19 cellular contexts compared by ENCODE assay signal in the genomic region with DNA sequence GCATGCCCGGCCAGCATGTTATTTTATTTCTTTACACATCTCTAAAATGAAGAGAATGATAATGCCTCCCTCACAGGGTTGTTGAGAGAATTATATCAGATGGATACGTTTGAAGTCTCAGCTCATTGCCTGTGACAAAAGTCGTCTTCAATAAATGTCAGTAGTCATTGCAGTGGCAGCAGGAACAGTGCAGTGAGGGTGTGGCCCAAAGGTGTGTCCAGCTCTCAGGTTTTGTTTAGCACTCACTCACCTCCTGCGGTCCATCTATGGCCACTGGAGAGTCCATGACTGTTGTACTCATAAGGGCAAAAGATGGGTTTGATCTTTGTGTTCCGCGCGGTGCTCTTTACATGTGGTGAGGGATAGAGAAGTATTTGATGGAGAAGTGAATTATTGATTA.
"Had no signal": no experiment of that assay in that cellular context is flagged by ENCODE, and none has a peak within 500 bp of the region (broad histone marks: within the 10 kb centered on the region; RNA-seq: fewer than 3 reads in every experiment).

No MANE protein-coding gene starts in this region.

- H3K27me3 ChIP-seq: SJSA1 had no signal

- H3K27ac ChIP-seq: SJSA1, SK-N-MC had no signal

- H3K9me3 ChIP-seq: SJSA1 had no signal

- H3K36me3 ChIP-seq: SJSA1 had no signal

- DNase-seq: KBM-7, MV-4-11, NCI-H1048, NCI-H1105, NCI-H1417, NCI-H146, NCI-H1694 treated with DMSO at 0.1 percent for 48 hours, NCI-H1930, NCI-H2081, NCI-H2107, NCI-H2227 treated with DMSO at 0.1 percent for 48 hours, NCI-H524, NCI-H526 treated with DMSO at 0.1 percent for 48 hours, NCI-H774, Right ventricle myocardium superior, RPMI8226, SIG-M5 had no signal

- H3K4me3 ChIP-seq: SJSA1, SK-N-MC had no signal
